ENCODE assay signal across 12 cellular contexts in genomic region chr10:92124524-92125168, GRCh38.
A peak's percentile ranks its signal among the peaks of the same experiment; 100 is the strongest.
DNase-seq lines count a peak whose midpoint lies in the region; ATAC-seq, FAIRE-seq and TF ChIP-seq lines count a peak whose summit lies in the region.
"Had no signal": no experiment of that assay in that cellular context is flagged by ENCODE, and none has a peak within 500 bp of the region (broad histone marks: within the 10 kb centered on the region; RNA-seq: fewer than 3 reads in every experiment).

No MANE protein-coding gene starts in this region.

- ATAC-seq in T-helper 17 cell = no peak

- H3K27ac ChIP-seq in PC-9 (peak overlapping the region; percentile 78), fibroblast of lung (ENCODE audit: insufficient read depth, low read length) (no peak overlapping the region), muscle layer of colon (ENCODE audit: low read depth, low read length) (peak overlapping the region; percentile 31), uterus (peak overlapping the region in 1 of 2 donors; percentile 52)

- TF ChIP-seq CTCF in AG09309 (IDR thresholded peaks at IDR 0.05; ENCODE audit: control insufficient read depth, insufficient read depth, low read depth, low read length, missing control alignments) = no peak
- TF ChIP-seq CTCF in PC-9 (conservative IDR thresholded peaks at IDR 0.05) = no peak
- no peak for TF ChIP-seq CTCF in fibroblast of lung (conservative IDR thresholded peaks at IDR 0.05 in 1 of 2, IDR thresholded peaks at IDR 0.05 in 1 of 2; ENCODE audit: low read depth in 1 of 2, low read length in 2 of 2)
- TF ChIP-seq CTCF in uterus (IDR thresholded peaks at IDR 0.05) = no peak

- intact Hi-C loops in PC-9 (cut with micrococcal nuclease; ENCODE audit: unreplicated experiment) = no loop called here
- intact Hi-C loops in uterus (cut with DNase I; ENCODE audit: low total_unique reads) = no loop called here

- peaks cover 36% of the 10 kb centered on the region for H3F3A ChIP-seq in PC-9 (ENCODE audit: insufficient read depth, low read depth)

- H4K20me1 ChIP-seq in PC-9 (ENCODE audit: insufficient read depth) = no peaks in the 10 kb centered on the region
- no peaks in the 10 kb centered on the region for H4K20me1 ChIP-seq in fibroblast of lung (ENCODE audit: control insufficient read depth, extremely low read depth, insufficient read depth, low read length)

- H3K36me3 ChIP-seq in PC-9 (ENCODE audit: low read depth) (no peaks in the 10 kb centered on the region), fibroblast of lung (ENCODE audit: control insufficient read depth, insufficient read depth, low read length) (no peaks in the 10 kb centered on the region), muscle layer of colon (ENCODE audit: insufficient read depth, low read length) (no peaks in the 10 kb centered on the region), uterus (no peaks in the 10 kb centered on the region)

- DNase-seq in AG09309 (ENCODE audit: low read depth) (peak; percentile 55), PC-9 (peak; percentile 17 to 62), fibroblast of lung (ENCODE audit: low read depth in 2 of 2) (peak; percentile 90 to 93), NCI-H146 (lab: John Stamatoyannopoulos, UW) (no peak), uterus (no peak), GM12892 (ENCODE audit: insufficient read length) (no peak), T-helper 17 cell (no peak)
- DNase-seq: activated CD4-positive, alpha-beta T cell treated with anti-CD3 and anti-CD28 coated beads, Interleukin-2, amount 10 ng/mL, durations not matched to agents 7 days and 5 days; Caco-2; effector memory CD4-positive, alpha-beta T cell; occipital lobe had no signal

- BruUV-seq in PC-9 (replicated peaks; lab: Mats Ljungman, UMichigan) = no TSS peak

- H3K4me1 ChIP-seq in PC-9 (replicated peaks; ENCODE audit: insufficient read depth) = peaks cover 54% of the 10 kb centered on the region
- H3K4me1 ChIP-seq in fibroblast of lung (ENCODE audit: control insufficient read depth, extremely low read depth, insufficient read depth, low read length) = peaks cover 6% of the 10 kb centered on the region
- H3K4me1 ChIP-seq in muscle layer of colon (ENCODE audit: insufficient read depth, low read length) = peaks cover 51% of the 10 kb centered on the region
- no peaks in the 10 kb centered on the region for H3K4me1 ChIP-seq in uterus

- CTCF ChIA-PET in PC-9 (lab: Charles Lee) = interaction anchor here (0.7 kb wide), 1 partner anchor 166 kb away, joined by 3 read pairs; the partner anchor contains the start of genes CPEB3 and MARCHF5

- H3K9me3 ChIP-seq in PC-9 (ENCODE audit: insufficient read depth, low read depth) (no peaks in the 10 kb centered on the region), fibroblast of lung (ENCODE audit: control insufficient read depth, insufficient read depth, low read depth, low read length) (no peaks in the 10 kb centered on the region), muscle layer of colon (ENCODE audit: low read length) (no peaks in the 10 kb centered on the region), uterus (no peaks in the 10 kb centered on the region), T-helper 17 cell (ENCODE audit: control insufficient read depth, low read length, poor library complexity, severe bottlenecking) (no peaks in the 10 kb centered on the region)
- H3K9me3 ChIP-seq: Caco-2 had no signal

- no peak for TF ChIP-seq POLR2A in uterus (IDR thresholded peaks at IDR 0.05)
- no peak for TF ChIP-seq POLR2A in GM12892 (IDR thresholded peaks at IDR 0.05; ENCODE audit: low read depth, low read length)

- H3K9ac ChIP-seq in fibroblast of lung (ENCODE audit: insufficient read depth, low read length) (no peak overlapping the region), muscle layer of colon (ENCODE audit: low read length) (no peak overlapping the region)

- H3K4me2 ChIP-seq in PC-9 (peak overlapping the region; percentile 75), fibroblast of lung (ENCODE audit: extremely low read depth, insufficient read depth, low read length) (peak overlapping the region; percentile 5)

- no peak overlapping the region for H3K4me3 ChIP-seq in AG09309 (ENCODE audit: control insufficient read depth, low read depth, low read length)
- no peak overlapping the region; the same call in 1 of the 2 replicates for H3K4me3 ChIP-seq in PC-9
- no peak overlapping the region for H3K4me3 ChIP-seq in fibroblast of lung (replicated peaks in 1 of 4; ENCODE audit: control extremely low read depth in 1 of 4, insufficient read depth in 1 of 4, low read depth in 3 of 4, low read length in 4 of 4)
- peak overlapping the region in 1 of 2 donors; percentile 8 for H3K4me3 ChIP-seq in muscle layer of colon (ENCODE audit: low read depth in 1 of 2, low read length in 2 of 2)
- no peak overlapping the region for H3K4me3 ChIP-seq in uterus

- POLR2A ChIA-PET in PC-9 (lab: Charles Lee; ENCODE audit: unreplicated experiment) = interaction anchor here (0.6 to 0.7 kb wide), 2 partner anchors 28 to 121 kb away, joined by 5 to 7 read pairs; no protein-coding TSS in a partner anchor

- H3K27me3 ChIP-seq in PC-9 (ENCODE audit: insufficient read depth, low read depth) = no peaks in the 10 kb centered on the region
- no peaks in the 10 kb centered on the region for H3K27me3 ChIP-seq in fibroblast of lung (ENCODE audit: control insufficient read depth, insufficient read depth, low read length)
- no peaks in the 10 kb centered on the region for H3K27me3 ChIP-seq in muscle layer of colon (ENCODE audit: control insufficient read depth in 1 of 2, insufficient read depth in 2 of 2, low read length in 2 of 2)
- no peaks in the 10 kb centered on the region for H3K27me3 ChIP-seq in uterus

- peaks cover 6% of the 10 kb centered on the region for H3K4me1 Mint-ChIP-seq in T-helper 17 cell
- H3K4me1 Mint-ChIP-seq: activated CD4-positive, alpha-beta T cell treated with anti-CD3 and anti-CD28 coated beads, Interleukin-2, amount 10 ng/mL, durations not matched to agents 7 days and 5 days had no signal

- H2AFZ ChIP-seq in PC-9 = no peak overlapping the region
- H2AFZ ChIP-seq in fibroblast of lung (ENCODE audit: low read length) = no peak overlapping the region

- peaks cover 7% of the 10 kb centered on the region for H3K36me3 Mint-ChIP-seq in T-helper 17 cell (ENCODE audit: low read depth)

- no peak overlapping the region for H3K4me3 Mint-ChIP-seq in T-helper 17 cell
- H3K4me3 Mint-ChIP-seq: activated CD4-positive, alpha-beta T cell treated with anti-CD3 and anti-CD28 coated beads, Interleukin-2, amount 10 ng/mL, durations not matched to agents 7 days and 5 days had no signal

- FAIRE-seq in GM12892 (lab: Jason Lieb, UNC) = no peak

- H3K79me2 ChIP-seq in PC-9 (ENCODE audit: low read depth) (no peaks in the 10 kb centered on the region), fibroblast of lung (ENCODE audit: control insufficient read depth, insufficient read depth, low read length) (no peaks in the 10 kb centered on the region)

- no peak overlapping the region for H3K27ac Mint-ChIP-seq in T-helper 17 cell
- H3K27ac Mint-ChIP-seq: activated CD4-positive, alpha-beta T cell treated with anti-CD3 and anti-CD28 coated beads, Interleukin-2, amount 10 ng/mL, durations not matched to agents 7 days and 5 days had no signal

- H3K9me2 ChIP-seq in PC-9 (ENCODE audit: insufficient read depth) = no peaks in the 10 kb centered on the region

- H3K27me3 Mint-ChIP-seq in T-helper 17 cell = no peaks in the 10 kb centered on the region

Comparison
In these comparisons a context has a peak if more than half of its experiments do, and no peak if none do; other contexts are left out.
1. DNase-seq: peak in AG09309 (single experiment), PC-9 (2 of 2) and fibroblast of lung (2 of 2); none in NCI-H146 (single experiment), uterus (0 of 2), GM12892 (single experiment) and T-helper 17 cell (0 of 3).